ENCODE assay signal across 9 cellular contexts in the genomic region with DNA sequence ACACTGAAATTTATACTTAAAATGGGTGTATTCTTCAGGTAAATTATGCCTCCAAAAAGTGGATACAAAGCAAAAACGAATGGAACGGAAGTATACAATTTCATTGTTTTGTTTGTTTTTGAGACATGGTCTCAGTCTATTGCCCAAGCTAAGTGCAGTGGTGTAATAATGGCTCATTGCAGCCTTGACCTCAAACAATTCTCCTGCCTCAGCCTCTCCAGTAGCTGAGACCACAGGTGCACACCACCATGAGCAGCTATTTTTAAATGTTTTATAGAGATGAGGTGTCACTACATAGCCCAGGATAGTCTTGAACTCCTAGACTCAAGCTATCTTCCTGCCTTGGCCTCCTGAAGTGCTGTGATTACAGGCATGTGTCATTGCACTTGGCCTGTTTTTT.
"Had no signal": no experiment of that assay in that cellular context is flagged by ENCODE, and none has a peak within 500 bp of the region (broad histone marks: within the 10 kb centered on the region; RNA-seq: fewer than 3 reads in every experiment).

No MANE protein-coding gene starts in this region.

- H3K9ac ChIP-seq: GM23248 had no signal

- H3K27ac ChIP-seq: GM23248, HL-60 had no signal

- H3K4me1 ChIP-seq: HAP-1 had no signal

- ATAC-seq: HCT116 had no signal

- H3K36me3 ChIP-seq: HAP-1 had no signal

- H3K9me3 ChIP-seq: HAP-1 had no signal

- H3K4me3 ChIP-seq: GM23248, HAP-1 had no signal

- DNase-seq: GM23248, GOT3, H7, HFFc6, IMR-90, KBM-7 had no signal

- H2AFZ ChIP-seq: GM23248 had no signal
